Comparison of ENCODE assay signal across 1 cellular context in genomic region chr5:144318460-144318859, GRCh38.
TF ChIP-seq lines count a peak whose summit lies in the region.

No MANE protein-coding gene starts in this region.

TF ChIP-seq in GM23338, 12 proteins besides CTCF, POLR2A, EP300 and RAD21:
- TF ChIP-seq ZNF462 (CRISPR knock-in tag; IDR thresholded peaks at IDR 0.05), result no peak
- TF ChIP-seq ZNF114 (CRISPR knock-in tag; IDR thresholded peaks at IDR 0.05), result no peak
- 0 out of 2 replicates have a peak, but pooled peaks have one; percentile 15 for TF ChIP-seq CREB1 (CRISPR knock-in tag; IDR thresholded peaks at IDR 0.05; ENCODE audit: low read depth)
- no peak for TF ChIP-seq EZH2 (IDR thresholded peaks at IDR 0.05; ENCODE audit: low read depth, unreplicated experiment)
- no peak for TF ChIP-seq REST (IDR thresholded peaks at IDR 0.05; ENCODE audit: unreplicated experiment)
- TF ChIP-seq EZH2phosphoT487 (IDR thresholded peaks at IDR 0.05; ENCODE audit: unreplicated experiment), result no peak
- TF ChIP-seq NANOG (IDR thresholded peaks at IDR 0.05; ENCODE audit: borderline replicate concordance), result 0 out of 2 replicates have a peak, but pooled peaks have one; percentile 4
- no peak for TF ChIP-seq POLR2AphosphoS5 (IDR thresholded peaks at IDR 0.05; ENCODE audit: low read depth)
- no peak for TF ChIP-seq ZNF331 (CRISPR knock-in tag; IDR thresholded peaks at IDR 0.05; ENCODE audit: low read depth)
- TF ChIP-seq ETS1 (IDR thresholded peaks at IDR 0.05), result no peak
- TF ChIP-seq STAT1 (IDR thresholded peaks at IDR 0.05; ENCODE audit: unreplicated experiment), result no peak
- no peak for TF ChIP-seq JUNB (IDR thresholded peaks at IDR 0.05; ENCODE audit: unreplicated experiment)
TF ChIP-seq in GM23338: peak in this region for 2.
